11 cellular contexts compared by ENCODE assay signal in the genomic region with DNA sequence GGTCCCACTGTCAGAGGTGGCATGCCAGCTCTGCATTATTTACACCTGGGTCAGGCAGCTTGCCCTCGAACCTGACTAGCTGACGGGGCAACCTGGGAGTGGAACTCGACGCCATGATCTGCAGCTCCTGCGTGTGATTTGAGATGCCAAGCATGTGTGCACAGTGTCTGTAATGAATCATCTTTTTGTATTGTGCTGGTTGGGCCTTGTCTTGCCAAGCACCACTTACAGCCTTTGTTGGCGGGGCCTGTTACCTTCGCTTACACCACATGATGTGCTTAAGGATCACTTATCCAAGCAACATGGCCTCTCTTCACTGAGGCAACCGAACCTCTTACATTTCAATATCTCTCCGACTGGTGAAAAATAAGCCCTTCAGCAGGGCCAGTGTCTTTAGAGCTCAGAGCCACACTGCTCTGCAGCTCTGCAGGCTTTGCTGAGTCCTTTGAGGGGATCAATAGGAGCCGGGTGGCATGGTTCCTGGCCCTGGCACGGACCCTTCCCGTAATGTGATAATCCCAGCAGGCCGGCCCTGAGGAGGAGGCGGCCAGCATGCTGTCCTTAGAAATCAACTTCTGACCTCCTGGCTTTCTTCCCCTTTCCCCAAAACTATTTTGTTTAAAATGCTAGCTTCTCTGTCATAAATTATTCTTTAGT.
DNase-seq lines count a peak whose midpoint lies in the region; ATAC-seq and TF ChIP-seq lines count a peak whose summit lies in the region.
"Had no signal": no experiment of that assay in that cellular context is flagged by ENCODE, and none has a peak within 500 bp of the region (broad histone marks: within the 10 kb centered on the region; RNA-seq: fewer than 3 reads in every experiment).

No MANE protein-coding gene starts in this region.

- H3K9me3 ChIP-seq in Loucy (ENCODE audit: insufficient read depth, low read depth, low read length): peaks cover under 1% of the 10 kb centered on the region; the same call in 1 of the 2 replicates
- no peaks in the 10 kb centered on the region for H3K9me3 ChIP-seq in right cardiac atrium (ENCODE audit: control insufficient read depth, low read length)

- no peak overlapping the region for H3K9ac ChIP-seq in Loucy (ENCODE audit: low read depth, low read length, poor library complexity, severe bottlenecking)
- H3K9ac ChIP-seq in rectal smooth muscle tissue (ENCODE audit: low read length): no peak overlapping the region
- H3K9ac ChIP-seq: BLaER1 treated with 17β-estradiol and CSF1 and Interleukin-3, amounts not matched to agents 10 nM and 100 nM had no signal

- H3K9me2 ChIP-seq in Loucy (replicated peaks; ENCODE audit: low read depth, low read length): no peaks in the 10 kb centered on the region

- H3K27ac Mint-ChIP-seq in stimulated activated memory B cell treated with anti-CD40 and anti-IgM and Interleukin-4, amounts not matched to agents 10 μg/mL and 1 μg/mL and 100 μg/mL, for 72 hours: no peak overlapping the region

- intact Hi-C loops in right cardiac atrium (cut with DNase I): no loop called here

- H3K36me3 ChIP-seq in Loucy (ENCODE audit: insufficient read depth, low read length) (no peaks in the 10 kb centered on the region), rectal smooth muscle tissue (ENCODE audit: control insufficient read depth, insufficient read depth, low read length) (no peaks in the 10 kb centered on the region)
- H3K36me3 ChIP-seq: BLaER1 treated with 17β-estradiol and CSF1 and Interleukin-3, amounts not matched to agents 10 nM and 100 nM; thoracic aorta had no signal

- ATAC-seq in right cardiac atrium (peak; percentile 44 to 73), GM18520 (IDR thresholded peaks at IDR 0.05; ENCODE audit: unreplicated experiment) (no peak)
- ATAC-seq in stimulated activated memory B cell treated with anti-CD40 and anti-IgM and Interleukin-4, amounts not matched to agents 10 μg/mL and 1 μg/mL and 100 μg/mL, for 72 hours: no peak

- peak overlapping the region; percentile 28; the same call in 1 of the 2 replicates for H2AFZ ChIP-seq in Loucy (ENCODE audit: low read length)

- DNase-seq in NCI-H69 (lab: John Stamatoyannopoulos, UW) (peak; percentile 47), right cardiac atrium (peak; percentile 32 to 84 (median 70)), ecto neural progenitor cell (ENCODE audit: low spot score) (no peak), dermis blood vessel endothelial cell (no peak)

- H3K27me3 ChIP-seq in Loucy (ENCODE audit: insufficient read depth, low read length, poor library complexity, severe bottlenecking) (no peaks in the 10 kb centered on the region), right cardiac atrium (ENCODE audit: control insufficient read depth, insufficient read depth) (no peaks in the 10 kb centered on the region), rectal smooth muscle tissue (ENCODE audit: control insufficient read depth, insufficient read depth, low read length) (no peaks in the 10 kb centered on the region)
- H3K27me3 ChIP-seq: BLaER1 treated with 17β-estradiol and CSF1 and Interleukin-3, amounts not matched to agents 10 nM and 100 nM had no signal

- no peaks in the 10 kb centered on the region for H3K4me1 Mint-ChIP-seq in stimulated activated memory B cell treated with anti-CD40 and anti-IgM and Interleukin-4, amounts not matched to agents 10 μg/mL and 1 μg/mL and 100 μg/mL, for 72 hours

- H3K4me3 Mint-ChIP-seq in stimulated activated memory B cell treated with anti-CD40 and anti-IgM and Interleukin-4, amounts not matched to agents 10 μg/mL and 1 μg/mL and 100 μg/mL, for 72 hours: no peak overlapping the region
- H3K4me3 Mint-ChIP-seq: neural crest cell had no signal

- H3K36me3 Mint-ChIP-seq in stimulated activated memory B cell treated with anti-CD40 and anti-IgM and Interleukin-4, amounts not matched to agents 10 μg/mL and 1 μg/mL and 100 μg/mL, for 72 hours: no peaks in the 10 kb centered on the region

- H3K4me2 ChIP-seq in Loucy (ENCODE audit: low read depth, low read length, poor library complexity, severe bottlenecking): no peak overlapping the region
- H3K4me2 ChIP-seq: BLaER1 treated with 17β-estradiol and CSF1 and Interleukin-3, amounts not matched to agents 10 nM and 100 nM had no signal

- H3K9me3 Mint-ChIP-seq in stimulated activated memory B cell treated with anti-CD40 and anti-IgM and Interleukin-4, amounts not matched to agents 10 μg/mL and 1 μg/mL and 100 μg/mL, for 72 hours: peaks cover 5% of the 10 kb centered on the region

- 79% methylated on average over 14 of the region's 14 CpGs for WGBS in right cardiac atrium

- no peak for TF ChIP-seq CTCF in Loucy (conservative IDR thresholded peaks at IDR 0.05; ENCODE audit: low read length)

- H3K4me3 ChIP-seq in Loucy (ENCODE audit: low read length, poor library complexity, severe bottlenecking) (no peak overlapping the region), right cardiac atrium (ENCODE audit: low read length) (no peak overlapping the region), rectal smooth muscle tissue (ENCODE audit: low read length) (no peak overlapping the region)
- H3K4me3 ChIP-seq: BLaER1 treated with 17β-estradiol and CSF1 and Interleukin-3, amounts not matched to agents 10 nM and 100 nM; thoracic aorta had no signal

- no peaks in the 10 kb centered on the region for H3K27me3 Mint-ChIP-seq in stimulated activated memory B cell treated with anti-CD40 and anti-IgM and Interleukin-4, amounts not matched to agents 10 μg/mL and 1 μg/mL and 100 μg/mL, for 72 hours

- H3K27ac ChIP-seq in right cardiac atrium (ENCODE audit: low read length) (no peak overlapping the region), rectal smooth muscle tissue (ENCODE audit: low read depth, low read length) (peak overlapping the region; percentile 27)
- H3K27ac ChIP-seq: BLaER1 treated with 17β-estradiol and CSF1 and Interleukin-3, amounts not matched to agents 10 nM and 100 nM; thoracic aorta had no signal

- H3F3A ChIP-seq in Loucy (ENCODE audit: low read depth): no peaks in the 10 kb centered on the region

- H3K4me1 ChIP-seq in Loucy (ENCODE audit: insufficient read depth, low read length, poor library complexity, severe bottlenecking) (no peaks in the 10 kb centered on the region), right cardiac atrium (ENCODE audit: control insufficient read depth, insufficient read depth, low read length) (no peaks in the 10 kb centered on the region), rectal smooth muscle tissue (ENCODE audit: control insufficient read depth, insufficient read depth, low read length) (peaks cover 26% of the 10 kb centered on the region)
- H3K4me1 ChIP-seq: BLaER1 treated with 17β-estradiol and CSF1 and Interleukin-3, amounts not matched to agents 10 nM and 100 nM had no signal

- no peaks in the 10 kb centered on the region for H4K20me1 ChIP-seq in Loucy (ENCODE audit: insufficient read depth, low read length, poor library complexity, severe bottlenecking)
- H4K20me1 ChIP-seq: BLaER1 treated with 17β-estradiol and CSF1 and Interleukin-3, amounts not matched to agents 10 nM and 100 nM had no signal

- H3K79me2 ChIP-seq in Loucy (ENCODE audit: insufficient read depth, low read length): no peaks in the 10 kb centered on the region

Comparison
In these comparisons a context has a peak if more than half of its experiments do, and no peak if none do; other contexts are left out.
1. DNase-seq: peak in NCI-H69 (single experiment) and right cardiac atrium (3 of 3); none in ecto neural progenitor cell (single experiment) and dermis blood vessel endothelial cell (single experiment).
2. ATAC-seq: peak in right cardiac atrium (2 of 2); none in GM18520 (single experiment) and stimulated activated memory B cell treated with anti-CD40 and anti-IgM and Interleukin-4, amounts not matched to agents 10 μg/mL and 1 μg/mL and 100 μg/mL, for 72 hours (single experiment).